Comparison of ENCODE assay signal across 33 cellular contexts in genomic region chr6:79610301-79611009, GRCh38. TPM values are rescaled to one million over a fixed set of nuclear protein-coding genes. Genes with fewer than 3 reads are reported as not detected.
A peak's percentile ranks its signal among the peaks of the same experiment; 100 is the strongest.
DNase-seq lines count a peak whose midpoint lies in the region; ATAC-seq, FAIRE-seq and TF ChIP-seq lines count a peak whose summit lies in the region.
"Had no signal": no experiment of that assay in that cellular context is flagged by ENCODE, and none has a peak within 500 bp of the region (broad histone marks: within the 10 kb centered on the region; RNA-seq: fewer than 3 reads in every experiment).

No MANE protein-coding gene starts in this region.

- no peak overlapping the region for H3K4me3 Mint-ChIP-seq in progenitor cell of endocrine pancreas (ENCODE audit: low read depth)
- H3K4me3 Mint-ChIP-seq: activated naive CD8-positive, alpha-beta T cell treated with anti-CD3 and anti-CD28 coated beads, Interleukin-2, amount 10 ng/mL, durations not matched to agents 7 days and 5 days; effector memory CD8-positive, alpha-beta T cell; naive thymus-derived CD8-positive, alpha-beta T cell; stimulated activated naive CD8-positive, alpha-beta T cell treated with anti-CD3 and anti-CD28 coated beads, Interleukin-15, Interleukin-2, amounts not matched to agents 100 ng/mL and 50 ng/mL, for 24 hours had no signal

- no peaks in the 10 kb centered on the region for H3K27me3 Mint-ChIP-seq in progenitor cell of endocrine pancreas
- H3K27me3 Mint-ChIP-seq: stimulated activated naive CD8-positive, alpha-beta T cell treated with anti-CD3 and anti-CD28 coated beads, Interleukin-15, Interleukin-2, amounts not matched to agents 100 ng/mL and 50 ng/mL, for 24 hours had no signal

- in situ Hi-C loops in Panc1 (cut with HindIII; ENCODE audit: low pct_unique_long_range_greater_than_20kb, low sequenced_read_pairs), result no loop called here

- H3K27me3 ChIP-seq in Panc1 (ENCODE audit: control insufficient read depth, insufficient read depth, low read length) (no peaks in the 10 kb centered on the region), bronchial epithelial cell (ENCODE audit: control insufficient read depth, insufficient read depth, low read length) (no peaks in the 10 kb centered on the region)
- H3K27me3 ChIP-seq: ascending aorta, BLaER1, heart left ventricle, right lobe of liver had no signal

- ATAC-seq in Panc1, result no peak
- ATAC-seq: effector memory CD8-positive, alpha-beta T cell; HCT116; heart left ventricle; naive thymus-derived CD8-positive, alpha-beta T cell; right lobe of liver had no signal

- H3K27ac Mint-ChIP-seq in progenitor cell of endocrine pancreas, result peak overlapping the region; percentile 87
- H3K27ac Mint-ChIP-seq: activated naive CD8-positive, alpha-beta T cell treated with anti-CD3 and anti-CD28 coated beads, Interleukin-2, amount 10 ng/mL, durations not matched to agents 7 days and 5 days; effector memory CD8-positive, alpha-beta T cell; naive thymus-derived CD8-positive, alpha-beta T cell; stimulated activated naive CD8-positive, alpha-beta T cell treated with anti-CD3 and anti-CD28 coated beads, Interleukin-15, Interleukin-2, amounts not matched to agents 100 ng/mL and 50 ng/mL, for 24 hours had no signal

- CTCF ChIA-PET in Panc1 (lab: Charles Lee), result interaction anchor here (0.7 kb wide), 2 partner anchors 10 to 40 kb away, joined by 7 read pairs; no protein-coding TSS in a partner anchor

- peak overlapping the region; percentile 34; the same call in 1 of the 2 replicates for H3K27ac ChIP-seq in Panc1 (ENCODE audit: low read length)
- H3K27ac ChIP-seq: ascending aorta, BLaER1, heart left ventricle, right lobe of liver had no signal

- intact Hi-C loops in Panc1 (cut with micrococcal nuclease; ENCODE audit: unreplicated experiment), result no loop called here

- H3K4me1 ChIP-seq in Panc1 (ENCODE audit: control insufficient read depth, insufficient read depth, low read length), result peaks cover 5% of the 10 kb centered on the region
- H3K4me1 ChIP-seq: ascending aorta, BLaER1 had no signal

- POLR2A ChIA-PET in Panc1 (lab: Charles Lee), result no interaction called here

- peak; percentile 42 for DNase-seq in ELF-1 (ENCODE audit: low read depth, low spot score)
- no peak for DNase-seq in Panc1 (ENCODE audit: low read depth, low spot score)
- DNase-seq in bronchial epithelial cell (ENCODE audit: low read depth), result peak; percentile 55
- no peak for DNase-seq in progenitor cell of endocrine pancreas (ENCODE audit: low spot score, unreplicated experiment)
- no peak for DNase-seq in NCI-H1417 treated with DMSO at 0.1 percent for 48 hours (lab: John Stamatoyannopoulos, UW)
- DNase-seq in kidney glomerular epithelial cell (lab: John Stamatoyannopoulos, UW), result no peak
- no peak for DNase-seq in GM19239 (ENCODE audit: insufficient read length, low spot score)
- no peak for DNase-seq in anterior cingulate cortex (lab: John Stamatoyannopoulos, UW)
- DNase-seq: ACHN; activated CD4-positive, alpha-beta T cell treated with anti-CD3 and anti-CD28 coated beads, Interleukin-2, amount 50 U/mL, for 1 hour; activated CD4-positive, CD25-positive, alpha-beta regulatory T cell; activated gamma-delta T cell treated with Interleukin-2 at 50 U/mL for 16 hours; activated naive CD8-positive, alpha-beta T cell treated with anti-CD3 and anti-CD28 coated beads, Interleukin-2, amount 10 ng/mL, durations not matched to agents 7 days and 5 days; activated T-cell treated with anti-CD3 and anti-CD28 coated beads, Interleukin-2, amount 50 U/mL, for 1 hour; caudate nucleus; DMS153; effector memory CD8-positive, alpha-beta T cell; heart left ventricle; kidney; midbrain; naive thymus-derived CD8-positive, alpha-beta T cell; NCI-H1105 treated with DMSO at 0.1 percent for 48 hours; NCI-H2029 treated with DMSO at 0.1 percent for 48 hours; NCI-H524 treated with DMSO at 0.1 percent for 48 hours; NK-92 treated with Interleukin-12 subunit alpha and Interleukin-12 subunit beta, amount 100 ng/mL, for 24 hours; right lobe of liver; SHP77; stimulated activated CD8-positive, alpha-beta memory T cell treated with anti-CD3 and anti-CD28 coated beads, Interleukin-4, amount 100 ng/mL, for 48 hours; T1000 had no signal

- H3K4me3 ChIP-seq in Panc1 (ENCODE audit: low read depth in 2 of 2, low read length in 2 of 2) (no peak overlapping the region), bronchial epithelial cell (ENCODE audit: low read depth, low read length) (no peak overlapping the region)
- H3K4me3 ChIP-seq: ascending aorta, BLaER1, heart left ventricle, right lobe of liver had no signal

- no TSS peak for BruUV-seq in Panc1 (replicated peaks; lab: Mats Ljungman, UMichigan)

- TF ChIP-seq CTCF in Panc1 (IDR thresholded peaks at IDR 0.05) (no peak), bronchial epithelial cell (IDR thresholded peaks at IDR 0.05; ENCODE audit: insufficient read depth, low read length, severe bottlenecking) (no peak), progenitor cell of endocrine pancreas (IDR thresholded peaks at IDR 0.05; ENCODE audit: unreplicated experiment) (no peak)

- no peaks in the 10 kb centered on the region for H3K36me3 ChIP-seq in Panc1 (ENCODE audit: control insufficient read depth, insufficient read depth, low read length)
- no peaks in the 10 kb centered on the region for H3K36me3 ChIP-seq in bronchial epithelial cell (ENCODE audit: control insufficient read depth, insufficient read depth, low read length)
- H3K36me3 ChIP-seq: ascending aorta, BLaER1, heart left ventricle, right lobe of liver had no signal

- no peaks in the 10 kb centered on the region for H3K9me3 Mint-ChIP-seq in progenitor cell of endocrine pancreas (ENCODE audit: low read depth)
- H3K9me3 Mint-ChIP-seq: activated naive CD8-positive, alpha-beta T cell treated with anti-CD3 and anti-CD28 coated beads, Interleukin-2, amount 10 ng/mL, durations not matched to agents 7 days and 5 days; effector memory CD8-positive, alpha-beta T cell; naive thymus-derived CD8-positive, alpha-beta T cell; stimulated activated naive CD8-positive, alpha-beta T cell treated with anti-CD3 and anti-CD28 coated beads, Interleukin-15, Interleukin-2, amounts not matched to agents 100 ng/mL and 50 ng/mL, for 24 hours had no signal

- no peak for FAIRE-seq in bronchial epithelial cell (lab: Jason Lieb, UNC)
- no peak for FAIRE-seq in GM19239 (lab: Jason Lieb, UNC)
- FAIRE-seq: kidney had no signal

- H3K4me1 Mint-ChIP-seq in progenitor cell of endocrine pancreas (ENCODE audit: low read depth), result peaks cover 64% of the 10 kb centered on the region
- H3K4me1 Mint-ChIP-seq: naive thymus-derived CD8-positive, alpha-beta T cell had no signal

- H3K9me3 ChIP-seq in Panc1 (ENCODE audit: control insufficient read depth, insufficient read depth, low read depth, low read length), result no peaks in the 10 kb centered on the region
- H3K9me3 ChIP-seq: ascending aorta, BLaER1, heart left ventricle, right lobe of liver had no signal

- no peaks in the 10 kb centered on the region for H3K36me3 Mint-ChIP-seq in progenitor cell of endocrine pancreas (ENCODE audit: insufficient read depth)
- H3K36me3 Mint-ChIP-seq: activated naive CD8-positive, alpha-beta T cell treated with anti-CD3 and anti-CD28 coated beads, Interleukin-2, amount 10 ng/mL, durations not matched to agents 7 days and 5 days; naive thymus-derived CD8-positive, alpha-beta T cell had no signal

RNA-seq across cellular contexts. Expression of gene SH3BGRL2, which starts 20.7 kb away (rescaled TPM):
- total RNA-seq in Panc1 (2021; ENCODE audit: unreplicated experiment), result 8.5 TPM
- 6.1 TPM for polyA plus RNA-seq in Panc1 (2012; ENCODE audit: insufficient read length)
- 15.0 and 30.6 TPM in 2 replicates for total RNA-seq in bronchial epithelial cell
- 47.4 and 49.1 TPM in 2 replicates for total RNA-seq in progenitor cell of endocrine pancreas

Comparison
In these comparisons a context has a peak if more than half of its experiments do, and no peak if none do; other contexts are left out.
1. DNase-seq: peak in ELF-1 (single experiment) and bronchial epithelial cell (single experiment); none in Panc1 (single experiment), progenitor cell of endocrine pancreas (single experiment), NCI-H1417 treated with DMSO at 0.1 percent for 48 hours (single experiment), kidney glomerular epithelial cell (single experiment), GM19239 (single experiment) and anterior cingulate cortex (0 of 58).